Comparison of ENCODE assay signal across 8 cellular contexts in genomic region chr4:128191115-128191897, GRCh38.
DNase-seq lines count a peak whose midpoint lies in the region; ATAC-seq, FAIRE-seq and TF ChIP-seq lines count a peak whose summit lies in the region.

No MANE protein-coding gene starts in this region.

- intact Hi-C loops in activated CD4-positive, alpha-beta T cell treated with anti-CD3 and anti-CD28 coated beads for 36 hours (cut with DNase I, micrococcal nuclease), result loop anchor here (1.0 to 10.0 kb wide), 10 partner anchors 29 to 1453 kb away; partner anchors contain the start of genes JADE1 (in 2 of the 2), PGRMC2 (in 1 of the 2) and SCLT1 (in 1 of the 2)
- intact Hi-C loops in HepG2 (cut with micrococcal nuclease; ENCODE audit: unreplicated experiment), result loop anchor here (1.0 to 10.0 kb wide), 3 partner anchors 93 to 183 kb away; partner anchors contain the start of gene PGRMC2

- H3K9me3 ChIP-seq in BLaER1, result peaks cover 18% of the 10 kb centered on the region
- H3K9me3 ChIP-seq in HepG2 (ENCODE audit: low read length), result no peaks in the 10 kb centered on the region

- no peaks in the 10 kb centered on the region for H3K27me3 ChIP-seq in BLaER1
- no peaks in the 10 kb centered on the region for H3K27me3 ChIP-seq in HepG2 (ENCODE audit: control insufficient read depth in 1 of 2, insufficient read depth in 2 of 2, low read length in 2 of 2)

- H3K79me2 ChIP-seq in HepG2 (ENCODE audit: insufficient read depth, low read length), result no peaks in the 10 kb centered on the region

- peak overlapping the region; percentile 48 for H3K4me2 ChIP-seq in BLaER1
- no peak overlapping the region for H3K4me2 ChIP-seq in HepG2 (ENCODE audit: low read depth, low read length)

- no peak overlapping the region for H2AFZ ChIP-seq in HepG2 (ENCODE audit: low read length)

- H4K20me1 ChIP-seq in BLaER1 (no peaks in the 10 kb centered on the region), HepG2 (ENCODE audit: insufficient read depth, low read length) (no peaks in the 10 kb centered on the region)

- no peak overlapping the region for H3K4me3 ChIP-seq in BLaER1
- H3K4me3 ChIP-seq in HepG2 (replicated peaks in 1 of 3; ENCODE audit: insufficient read depth in 1 of 3, low read depth in 2 of 3, low read length in 3 of 3), result no peak overlapping the region

- no peak overlapping the region for H3K4me3 Mint-ChIP-seq in activated CD4-positive, alpha-beta T cell treated with anti-CD3 and anti-CD28 coated beads for 36 hours

- peak; percentile 91 for TF ChIP-seq CTCF in HepG2 (CRISPR knock-in tag; IDR thresholded peaks at IDR 0.05)

- TF ChIP-seq EP300 in HepG2 (IDR thresholded peaks at IDR 0.05; ENCODE audit: low read depth in 2 of 2, low read length in 2 of 2) (no peak), HepG2 (CRISPR knock-in tag; IDR thresholded peaks at IDR 0.05; ENCODE audit: borderline replicate concordance) (no peak)

- no peaks in the 10 kb centered on the region for H3K4me1 Mint-ChIP-seq in activated CD4-positive, alpha-beta T cell treated with anti-CD3 and anti-CD28 coated beads for 36 hours

- TF ChIP-seq POLR2A in HepG2 (IDR thresholded peaks at IDR 0.05; ENCODE audit: insufficient read depth in 1 of 2, low read depth in 2 of 2, low read length in 2 of 2), result no peak

- CTCF ChIA-PET in activated CD4-positive, alpha-beta T cell treated with anti-CD3 and anti-CD28 coated beads for 36 hours (lab: Charles Lee), result interaction anchor here (0.6 to 1.2 kb wide), 14 partner anchors 8 to 1214 kb away, joined by 3 to 6 read pairs (median 4); no protein-coding TSS in a partner anchor
- CTCF ChIA-PET in HepG2 (lab: Yijun Ruan, JAX; ENCODE audit: low intra/inter-chr PET ratio, low total read pairs), result interaction anchor here (0.8 to 1.5 kb wide), 4 partner anchors 29 to 374 kb away, joined by 3 to 5 read pairs (median 3); no protein-coding TSS in a partner anchor

- peak; percentile 18 for FAIRE-seq in colon (lab: Jason Lieb, UNC)
- FAIRE-seq in HepG2 (lab: Jason Lieb, UNC), result peak; percentile 69

- no TSS peak for BruUV-seq in HepG2 (replicated peaks; lab: Mats Ljungman, UMichigan)

- no peaks in the 10 kb centered on the region for H3K9me3 Mint-ChIP-seq in activated CD4-positive, alpha-beta T cell treated with anti-CD3 and anti-CD28 coated beads for 36 hours (ENCODE audit: low read depth)

- POLR2A ChIA-PET in activated CD4-positive, alpha-beta T cell treated with anti-CD3 and anti-CD28 coated beads for 36 hours (lab: Charles Lee), result interaction anchor here (0.7 kb wide), 1 partner anchor 16 kb away, joined by 3 read pairs; no protein-coding TSS in a partner anchor
- POLR2A ChIA-PET in HepG2 (lab: Yijun Ruan, JAX), result no interaction called here

- peaks cover 31% of the 10 kb centered on the region for H3K4me1 ChIP-seq in BLaER1
- H3K4me1 ChIP-seq in HepG2 (ENCODE audit: insufficient read depth, low read length), result no peaks in the 10 kb centered on the region

- no peak overlapping the region for H3K9ac ChIP-seq in BLaER1
- H3K9ac ChIP-seq in HepG2 (ENCODE audit: insufficient read depth, low read depth, low read length), result no peak overlapping the region

- H3K27ac Mint-ChIP-seq in activated CD4-positive, alpha-beta T cell treated with anti-CD3 and anti-CD28 coated beads for 36 hours, result no peak overlapping the region

- TF ChIP-seq RAD21 in HepG2 (CRISPR knock-in tag; IDR thresholded peaks at IDR 0.05), result peak; percentile 60

- no peaks in the 10 kb centered on the region for H3K36me3 Mint-ChIP-seq in activated CD4-positive, alpha-beta T cell treated with anti-CD3 and anti-CD28 coated beads for 36 hours (ENCODE audit: low read depth)

- no peak overlapping the region for H3K27ac ChIP-seq in BLaER1
- H3K27ac ChIP-seq in HepG2 (ENCODE audit: extremely low read length, insufficient read depth, low read length), result no peak overlapping the region

- DNase-seq in NCI-H226 (peak; percentile 37), HepG2 (ENCODE audit: low spot score) (peak; percentile 63)
- DNase-seq in activated CD4-positive, alpha-beta T cell treated with anti-CD3 and anti-CD28 coated beads for 36 hours, result peak; percentile 84
- peak; percentile 43 for DNase-seq in stimulated activated CD8-positive, alpha-beta memory T cell treated with anti-CD3 and anti-CD28 coated beads, Interleukin-12 subunit alpha, Interleukin-12 subunit beta, amount 100 ng/mL, for 1 hour (ENCODE audit: low read depth)

- in situ Hi-C loops in HepG2 (cut with HindIII; ENCODE audit: extremely low pct_ligation_motif_present, low pct_unique_long_range_greater_than_20kb), result loop anchor here (25.0 kb wide), 1 partner anchor 371 kb away; no protein-coding TSS in a partner anchor

- WGBS in HepG2 (ENCODE audit: low lambda C conversion rate), result 16% methylated on average over 5 of the region's 5 CpGs

- H3K36me3 ChIP-seq in BLaER1 (peaks cover 21% of the 10 kb centered on the region), HepG2 (replicated peaks in 1 of 2; ENCODE audit: control insufficient read depth in 1 of 2, insufficient read depth in 2 of 2, low read length in 2 of 2) (peaks cover 1 to 10% of the 10 kb centered on the region in 2 experiments; a peak in 1 of 5 replicates)

- ATAC-seq in GM19023 (IDR thresholded peaks at IDR 0.05; ENCODE audit: unreplicated experiment), result peak; percentile 99
- peak; percentile 100 for ATAC-seq in HG03139 (IDR thresholded peaks at IDR 0.05; ENCODE audit: unreplicated experiment)
- ATAC-seq in activated CD4-positive, alpha-beta T cell treated with anti-CD3 and anti-CD28 coated beads for 36 hours, result peak; percentile 100
- peak; percentile 96 for ATAC-seq in HepG2

- no peaks in the 10 kb centered on the region for H3K27me3 Mint-ChIP-seq in activated CD4-positive, alpha-beta T cell treated with anti-CD3 and anti-CD28 coated beads for 36 hours

TF ChIP-seq in HepG2, 621 proteins besides CTCF, POLR2A, EP300 and RAD21:
- no peak for TF ChIP-seq ZNF317 (CRISPR knock-in tag; IDR thresholded peaks at IDR 0.05)
- peak; percentile 97 for TF ChIP-seq ZSCAN22 (CRISPR knock-in tag; IDR thresholded peaks at IDR 0.05)
- TF ChIP-seq ZNF331 (CRISPR knock-in tag; IDR thresholded peaks at IDR 0.05), result peak; percentile 26; the same call in 1 of the 2 replicates
- peak; percentile 21; the same call in 1 of the 2 replicates for TF ChIP-seq KDM5A (IDR thresholded peaks at IDR 0.05; ENCODE audit: borderline replicate concordance, low read length)
- TF ChIP-seq STAG1 (CRISPR knock-in tag; IDR thresholded peaks at IDR 0.05), result peak; percentile 90
- no peak for TF ChIP-seq MAFF (IDR thresholded peaks at IDR 0.05; ENCODE audit: low read depth, low read length)
- TF ChIP-seq ZNF777 (CRISPR knock-in tag; IDR thresholded peaks at IDR 0.05), result no peak
- no peak for TF ChIP-seq ZNF136 (CRISPR knock-in tag; IDR thresholded peaks at IDR 0.05; ENCODE audit: low read depth)
- no peak for TF ChIP-seq TCF7L2 (IDR thresholded peaks at IDR 0.05; ENCODE audit: low read depth, low read length)
- 0 out of 2 replicates have a peak, but pooled peaks have one; percentile 24 for TF ChIP-seq ARID3A (IDR thresholded peaks at IDR 0.05; ENCODE audit: low read depth, low read length)
- peak; percentile 80 for TF ChIP-seq SMC3 (IDR thresholded peaks at IDR 0.05; ENCODE audit: low read length)
- no peak for TF ChIP-seq GMEB2 (CRISPR knock-in tag; IDR thresholded peaks at IDR 0.05; ENCODE audit: low read depth)
- TF ChIP-seq NFYB (CRISPR knock-in tag; IDR thresholded peaks at IDR 0.05), result no peak
- TF ChIP-seq ZNF18 (CRISPR knock-in tag; IDR thresholded peaks at IDR 0.05; ENCODE audit: insufficient replicate concordance), result no peak
